ENCODE assay signal across 26 cellular contexts in genomic region chr2:49403722-49404507, GRCh38.
A peak's percentile ranks its signal among the peaks of the same experiment; 100 is the strongest.
DNase-seq lines count a peak whose midpoint lies in the region; ATAC-seq and TF ChIP-seq lines count a peak whose summit lies in the region.
"Had no signal": no experiment of that assay in that cellular context is flagged by ENCODE, and none has a peak within 500 bp of the region (broad histone marks: within the 10 kb centered on the region; RNA-seq: fewer than 3 reads in every experiment).

No MANE protein-coding gene starts in this region.

- no peak overlapping the region for H3K9ac ChIP-seq in NT2/D1 (ENCODE audit: insufficient read length, low read depth)

- no peak for TF ChIP-seq POLR2A in transverse colon (IDR thresholded peaks at IDR 0.05)

- no peak for TF ChIP-seq EP300 in transverse colon (IDR thresholded peaks at IDR 0.05; ENCODE audit: low read depth)

- H3K4me3 ChIP-seq in NT2/D1 (ENCODE audit: insufficient read length, low read depth) (no peak overlapping the region), transverse colon (no peak overlapping the region)
- H3K4me3 ChIP-seq: body of pancreas, lower lobe of right lung, SJSA1, thyroid gland had no signal

- no peaks in the 10 kb centered on the region for H3K27me3 ChIP-seq in NT2/D1 (ENCODE audit: insufficient read depth, insufficient read length)
- H3K27me3 ChIP-seq in transverse colon, result no peaks in the 10 kb centered on the region
- H3K27me3 ChIP-seq: body of pancreas, SJSA1, thyroid gland had no signal

- H3K36me3 ChIP-seq in NT2/D1 (ENCODE audit: insufficient read depth, insufficient read length, low read length) (no peaks in the 10 kb centered on the region), transverse colon (no peaks in the 10 kb centered on the region)
- H3K36me3 ChIP-seq: lower lobe of right lung, SJSA1, thyroid gland had no signal

- H3K27ac ChIP-seq in transverse colon, result no peak overlapping the region
- H3K27ac ChIP-seq: body of pancreas, C4-2B, lower lobe of right lung, SJSA1, thyroid gland had no signal

- peak; percentile 68 for DNase-seq in COR-L47 (lab: John Stamatoyannopoulos, UW)
- DNase-seq in NCI-H1417 treated with DMSO at 0.1 percent for 48 hours (lab: John Stamatoyannopoulos, UW), result peak; percentile 14
- DNase-seq in NT2/D1 (ENCODE audit: low read depth, low spot score), result peak; percentile 6
- DNase-seq in iPS DF 4.7 (ENCODE audit: extremely low read depth, low spot score), result peak; percentile 25
- no peak for DNase-seq in transverse colon
- DNase-seq in kidney tubule cell (ENCODE audit: low spot score), result no peak
- no peak for DNase-seq in activated T-cell treated with anti-CD3 and anti-CD28 coated beads, Interleukin-2, amount 50 U/mL, for 48 hours
- DNase-seq: activated CD4-positive, alpha-beta T cell treated with anti-CD3 and anti-CD28 coated beads for 1 hour; activated gamma-delta T cell treated with Interleukin-2 at 50 U/mL for 16 hours; activated naive CD8-positive, alpha-beta T cell treated with anti-CD3 and anti-CD28 coated beads, Interleukin-2, amount 50 U/mL, for 24 hours; activated T-cell treated with anti-CD3 and anti-CD28 coated beads, Interleukin-2, amount 50 U/mL, for 1 hour; body of pancreas; Calu3; effector CD8-positive, alpha-beta T cell; erythroblast; foreskin fibroblast; HCEC 1CT; kidney; lower lobe of right lung; NCI-H446 treated with DMSO at 0.1 percent for 48 hours; stimulated activated CD4-positive, alpha-beta T cell treated with anti-CD3 and anti-CD28 coated beads, Interleukin-15, amount 100 ng/mL, for 24 hours; T-helper 1 cell; thyroid gland had no signal

- 64 to 72% methylated on average over 5 to 6 of the region's 6 CpGs for WGBS in transverse colon (ENCODE audit: low coverage in 1 of 2), 2 donors

- in situ Hi-C loops in transverse colon (cut with MboI; ENCODE audit: low pct_ligation_motif_present in 1 of 4, low pct_unique_long_range_greater_than_20kb in 1 of 4, low sequenced_read_pairs in 3 of 4), result no loop called here

- no peak for ATAC-seq in GM18502 (IDR thresholded peaks at IDR 0.05; ENCODE audit: poor library complexity, unreplicated experiment)
- ATAC-seq: activated naive CD8-positive, alpha-beta T cell treated with anti-CD3 and anti-CD28 coated beads, Interleukin-2, amount 50 U/mL, for 24 hours; body of pancreas; lower lobe of right lung had no signal

- intact Hi-C loops in transverse colon (cut with DNase I; ENCODE audit: low total_unique reads), result no loop called here

- no peaks in the 10 kb centered on the region for H3K9me3 ChIP-seq in NT2/D1 (ENCODE audit: insufficient read depth, low read length)
- no peaks in the 10 kb centered on the region for H3K9me3 ChIP-seq in transverse colon
- H3K9me3 ChIP-seq: body of pancreas, lower lobe of right lung, SJSA1, thyroid gland had no signal

- no peaks in the 10 kb centered on the region for H3K4me1 ChIP-seq in NT2/D1 (ENCODE audit: insufficient read depth, insufficient read length)
- H3K4me1 ChIP-seq in transverse colon, result no peaks in the 10 kb centered on the region
- H3K4me1 ChIP-seq: body of pancreas, lower lobe of right lung, SJSA1, thyroid gland had no signal

- no peak for TF ChIP-seq CTCF in transverse colon (IDR thresholded peaks at IDR 0.05)

Comparison
In these comparisons a context has a peak if more than half of its experiments do, and no peak if none do; other contexts are left out.
1. DNase-seq: peak in COR-L47 (single experiment), NCI-H1417 treated with DMSO at 0.1 percent for 48 hours (single experiment), NT2/D1 (single experiment) and iPS DF 4.7 (single experiment); none in transverse colon (single experiment), kidney tubule cell (single experiment) and activated T-cell treated with anti-CD3 and anti-CD28 coated beads, Interleukin-2, amount 50 U/mL, for 48 hours (0 of 2).